ENCODE assay signal across 38 cellular contexts in the genomic region with DNA sequence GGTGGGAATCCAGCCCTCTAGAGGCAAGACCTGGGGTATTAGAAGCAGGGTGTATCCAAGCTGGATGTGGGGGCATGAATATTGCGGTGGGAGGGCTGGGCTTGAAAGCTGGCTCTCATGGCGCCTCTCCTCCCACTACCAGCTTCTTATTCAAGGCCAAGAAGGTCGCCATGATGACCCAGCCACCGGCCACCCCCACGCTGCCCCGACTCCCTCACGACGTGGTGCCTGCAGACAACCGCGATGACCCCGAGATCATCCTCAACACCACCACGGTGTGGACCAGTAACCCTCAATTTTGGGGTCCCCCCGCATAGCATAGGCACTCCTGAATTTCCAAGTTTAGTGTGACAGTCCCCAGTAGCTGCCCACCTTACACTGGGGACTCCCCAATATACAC. TPM values are rescaled to one million over a fixed set of nuclear protein-coding genes. Genes with fewer than 3 reads are reported as not detected.
"Had no signal": no experiment of that assay in that cellular context is flagged by ENCODE, and none has a peak within 500 bp of the region (broad histone marks: within the 10 kb centered on the region; RNA-seq: fewer than 3 reads in every experiment).

No MANE protein-coding gene starts in this region.

- H3K27ac ChIP-seq: KMS-11 had no signal

- H3K4me2 ChIP-seq: KMS-11 had no signal

- DNase-seq: Karpas-422, Kasumi-1, MM.1S, MV-4-11, NCI-H1048, NCI-H1092, NCI-H1092 treated with DMSO at 0.1 percent for 48 hours, NCI-H1105, NCI-H1105 treated with DMSO at 0.1 percent for 48 hours, NCI-H1417, NCI-H1417 treated with DMSO at 0.1 percent for 48 hours, NCI-H1436, NCI-H1436 treated with DMSO at 0.1 percent for 48 hours, NCI-H146, NCI-H1694, NCI-H1694 treated with DMSO at 0.1 percent for 48 hours, NCI-H187, NCI-H187 treated with DMSO at 0.1 percent for 48 hours, NCI-H1930, NCI-H2029, NCI-H2029 treated with DMSO at 0.1 percent for 48 hours, NCI-H2081, NCI-H2081 treated with DMSO at 0.1 percent for 48 hours, NCI-H2107, NCI-H2171, NCI-H2171 treated with DMSO at 0.1 percent for 48 hours, NCI-H2227 treated with DMSO at 0.1 percent for 48 hours, NCI-H226, NCI-H345, NCI-H446, NCI-H446 treated with DMSO at 0.1 percent for 48 hours, NCI-H510A, NCI-H510A treated with DMSO at 0.1 percent for 48 hours had no signal

RNA-seq across cellular contexts. Expression of gene RYR1, which starts 41.7 kb away (rescaled TPM):
- total RNA-seq: M059J had no signal

RNA-seq across cellular contexts. Expression of gene RASGRP4, which starts 49.2 kb away (rescaled TPM):
- total RNA-seq: LHCN-M2, M059J, MCF 10A, NCI-H460 had no signal
